In genomic region chr19:1274852-1275259, GRCh38 we compare ENCODE assay signal across 8 cellular contexts. TPM values are rescaled to one million over a fixed set of nuclear protein-coding genes. Genes with fewer than 3 reads are reported as not detected.
DNase-seq lines count a peak whose midpoint lies in the region; ATAC-seq and TF ChIP-seq lines count a peak whose summit lies in the region.

No MANE protein-coding gene starts in this region.

- H3K36me3 Mint-ChIP-seq in GM23338 (ENCODE audit: low read depth): peaks cover 58% of the 10 kb centered on the region

- no peak overlapping the region for H2AFZ ChIP-seq in GM23338
- H2AFZ ChIP-seq in SK-N-SH (ENCODE audit: low read depth): no peak overlapping the region

- peaks cover 34% of the 10 kb centered on the region for H4K20me1 ChIP-seq in GM23338 (replicated peaks; ENCODE audit: insufficient read depth)
- H4K20me1 ChIP-seq in SK-N-SH (ENCODE audit: insufficient read depth): peaks cover 50% of the 10 kb centered on the region

- peak overlapping the region; percentile 97 for H3K27ac Mint-ChIP-seq in GM23338

- WGBS in SK-N-SH (ENCODE audit: low lambda C conversion rate): no CpG with 5 or more reads among the region's 44 CpGs
- 12 to 19% (median 18%) methylated on average over 18 to 44 of the region's 44 CpGs for WGBS in psoas muscle, 3 donors

- H3K9ac ChIP-seq in SK-N-SH: peak overlapping the region; percentile 83

- H3K79me2 ChIP-seq in GM23338 (replicated peaks; ENCODE audit: insufficient read depth): peaks cover 47% of the 10 kb centered on the region
- peaks cover 66% of the 10 kb centered on the region for H3K79me2 ChIP-seq in SK-N-SH (ENCODE audit: insufficient read depth)

- POLR2A ChIA-PET in SK-N-SH (lab: Yijun Ruan, JAX): interaction anchor here (0.9 to 1.0 kb wide), 5 partner anchors 8 to 137 kb away, joined by 3 to 8 read pairs (median 3); no protein-coding TSS in a partner anchor
- POLR2A ChIA-PET in GM10248 (lab: Yijun Ruan, JAX): interaction anchor here (1.0 kb wide), 2 partner anchors 9 to 22 kb away, joined by 4 read pairs; no protein-coding TSS in a partner anchor

- H3K27me3 ChIP-seq in GM23338 (ENCODE audit: insufficient read depth): no peaks in the 10 kb centered on the region
- no peaks in the 10 kb centered on the region for H3K27me3 ChIP-seq in SK-N-SH (ENCODE audit: insufficient read depth)
- no peaks in the 10 kb centered on the region for H3K27me3 ChIP-seq in psoas muscle (ENCODE audit: insufficient read depth in 3 of 3, low read length in 2 of 3)

- H3K4me3 ChIP-seq in GM23338 (peak overlapping the region; percentile 88), SK-N-SH (ENCODE audit: low read depth in 2 of 2, low read length in 1 of 2) (peak overlapping the region; percentile 72 to 76; a peak in 3 of 4 replicates), fibroblast of pulmonary artery (replicated peaks; ENCODE audit: low read depth, low read length) (peak overlapping the region; percentile 51), psoas muscle (peak overlapping the region; percentile 87)

- DNase-seq in GM23338 (ENCODE audit: low spot score) (peak; percentile 65), SK-N-SH (peak; percentile 56), fibroblast of pulmonary artery (ENCODE audit: low read depth) (no peak), psoas muscle (no peak), NCI-H1436 treated with DMSO at 0.1 percent for 48 hours (lab: John Stamatoyannopoulos, UW) (no peak), GM10248 (ENCODE audit: extremely low spot score) (no peak)
- DNase-seq in stimulated activated CD4-positive, alpha-beta T cell treated with anti-CD3 and anti-CD28 coated beads, Interleukin-4, amount 100 ng/mL, for 4 hours: no peak

- H3K4me3 Mint-ChIP-seq in GM23338: peak overlapping the region; percentile 75

- no peak for TF ChIP-seq EP300 in SK-N-SH (IDR thresholded peaks at IDR 0.05; ENCODE audit: borderline replicate concordance in 1 of 2, low read depth in 1 of 2, low read length in 1 of 2)

- H3K9me3 ChIP-seq in SK-N-SH (no peaks in the 10 kb centered on the region), psoas muscle (no peaks in the 10 kb centered on the region)

- CTCF ChIA-PET in SK-N-SH (lab: Yijun Ruan, JAX): interaction anchor here (0.6 to 5.8 kb wide), 3 partner anchors 30 to 126 kb away, joined by 3 to 62 read pairs (median 4); no protein-coding TSS in a partner anchor
- CTCF ChIA-PET in GM10248 (lab: Yijun Ruan, JAX): interaction anchor here (1.0 to 1.9 kb wide), 3 partner anchors 8 to 170 kb away, joined by 4 to 14 read pairs (median 8); no protein-coding TSS in a partner anchor

- TF ChIP-seq RAD21 in SK-N-SH (IDR thresholded peaks at IDR 0.05; ENCODE audit: low read length): no peak

- peaks cover 48% of the 10 kb centered on the region for H3K4me1 Mint-ChIP-seq in GM23338

- TF ChIP-seq CTCF in GM23338 (conservative IDR thresholded peaks at IDR 0.05; ENCODE audit: low read depth in 2 of 2) (no peak), SK-N-SH (IDR thresholded peaks at IDR 0.05) (no peak), fibroblast of pulmonary artery (IDR thresholded peaks at IDR 0.05; ENCODE audit: low read length, missing control alignments) (no peak), psoas muscle (IDR thresholded peaks at IDR 0.05) (no peak), GM10248 (IDR thresholded peaks at IDR 0.05; ENCODE audit: control extremely low read depth, extremely low read depth, low read depth, missing control alignments) (no peak)

- H3K27ac ChIP-seq in GM23338 (ENCODE audit: low read depth) (peak overlapping the region; percentile 91), SK-N-SH (ENCODE audit: low read depth in 2 of 2, low read length in 1 of 2) (peak overlapping the region; percentile 92 to 99), psoas muscle (peak overlapping the region; percentile 99)

- ATAC-seq in GM23338 (peak; percentile 13), psoas muscle (peak in 3 of 4 donors; percentile 1 to 5 (median 2)), GM21737 (IDR thresholded peaks at IDR 0.05; ENCODE audit: unreplicated experiment) (no peak)

- intact Hi-C loops in psoas muscle (cut with DNase I): loop anchor here (5.0 to 10.0 kb wide), 4 partner anchors 82 to 140 kb away; partner anchors contain the start of gene NDUFS7 (in 1 of the 2)

- H3K36me3 ChIP-seq in GM23338 (ENCODE audit: insufficient read depth): peaks cover 31% of the 10 kb centered on the region
- peaks cover 56 to 57% of the 10 kb centered on the region in 2 experiments for H3K36me3 ChIP-seq in SK-N-SH (replicated peaks in 1 of 2; ENCODE audit: control insufficient read depth in 1 of 2, insufficient read depth in 2 of 2, low read length in 1 of 2)
- peaks cover 8 to 79% of the 10 kb centered on the region in 2 donors for H3K36me3 ChIP-seq in psoas muscle (ENCODE audit: insufficient read depth in 1 of 2, low read depth in 1 of 2)

- H3K9me2 ChIP-seq in GM23338 (ENCODE audit: insufficient read depth) (no peaks in the 10 kb centered on the region), SK-N-SH (no peaks in the 10 kb centered on the region)

- H3K9me3 Mint-ChIP-seq in GM23338: no peaks in the 10 kb centered on the region; the same call in 2 of the 3 replicates

- H3K27me3 Mint-ChIP-seq in GM23338 (ENCODE audit: insufficient read depth, low read depth, poor library complexity): peaks cover 43% of the 10 kb centered on the region

- H3K4me1 ChIP-seq in GM23338 (ENCODE audit: insufficient read depth) (peaks cover 31% of the 10 kb centered on the region), SK-N-SH (ENCODE audit: control insufficient read depth in 1 of 2, insufficient read depth in 2 of 2, low read depth in 1 of 2, low read length in 1 of 2) (peaks cover 30 to 47% of the 10 kb centered on the region in 2 experiments; a peak in 1 of 4 replicates), psoas muscle (peaks cover 58% of the 10 kb centered on the region)

- H3K4me2 ChIP-seq in GM23338 (peak overlapping the region; percentile 97), SK-N-SH (peak overlapping the region; percentile 100)

- H3F3A ChIP-seq in GM23338 (replicated peaks; ENCODE audit: low read depth): peaks cover 64% of the 10 kb centered on the region
- H3F3A ChIP-seq in SK-N-SH (replicated peaks; ENCODE audit: insufficient read depth): peaks cover 56% of the 10 kb centered on the region

TF ChIP-seq in GM23338, 12 proteins besides CTCF, POLR2A, EP300 and RAD21 (continues in another document):
- no peak for TF ChIP-seq EZH2phosphoT487 (IDR thresholded peaks at IDR 0.05; ENCODE audit: unreplicated experiment)
- TF ChIP-seq ZNF331 (CRISPR knock-in tag; IDR thresholded peaks at IDR 0.05; ENCODE audit: low read depth): no peak

TF ChIP-seq in SK-N-SH, 30 proteins besides CTCF, POLR2A, EP300 and RAD21:
- TF ChIP-seq PBX3 (IDR thresholded peaks at IDR 0.05): no peak
- TF ChIP-seq FOXJ3 (CRISPR knock-in tag; IDR thresholded peaks at IDR 0.05): no peak
- TF ChIP-seq FOSL2 (IDR thresholded peaks at IDR 0.05; ENCODE audit: borderline replicate concordance, low read depth): no peak
- TF ChIP-seq CHD2 (IDR thresholded peaks at IDR 0.05; ENCODE audit: low read length, partially characterized antibody): peak; percentile 94

RNA-seq across cellular contexts. Expression of gene FAM174C, which starts 0.5 kb away (rescaled TPM):
- total RNA-seq in GM23338 (2014; rRNA removed; shearing (Covaris generic)): 39.2 and 60.4 TPM in 2 replicates
- 62.3 and 68.0 TPM in 2 replicates for polyA plus RNA-seq in GM23338 (2016; fragmentation: Nextera tagmentation; extraction: Ambion mirVana)
- polyA plus RNA-seq in SK-N-SH (2012; rRNA removed): 53.5 and 78.0 TPM in 2 replicates
- polyA plus RNA-seq in SK-N-SH (2012; cell fraction: cytosol; rRNA removed): 35.5 and 51.2 TPM in 2 replicates
- 76.2 and 162 TPM in 2 replicates for polyA plus RNA-seq in SK-N-SH (2012; cell fraction: nucleus; rRNA removed)
- total RNA-seq in psoas muscle: 10 to 100 TPM in 3 of 4 donors, 1 to 10 TPM in 1; 9.0 to 18.1 (median 14.0) TPM
- polyA plus RNA-seq in psoas muscle: 10 to 100 TPM; 21.8 to 88.8 (median 47.6) TPM

RNA-seq across cellular contexts. Expression of gene CIRBP, which starts 5.7 kb away (rescaled TPM):
- 152 and 202 TPM in 2 replicates for total RNA-seq in GM23338 (2014; rRNA removed; shearing (Covaris generic))
- polyA plus RNA-seq in GM23338 (2016; fragmentation: Nextera tagmentation; extraction: Ambion mirVana): 153 and 160 TPM in 2 replicates
- polyA plus RNA-seq in SK-N-SH (2012; rRNA removed): 762 and 857 TPM in 2 replicates
- polyA plus RNA-seq in SK-N-SH (2012; cell fraction: cytosol; rRNA removed): 628 and 677 TPM in 2 replicates
- polyA plus RNA-seq in SK-N-SH (2012; cell fraction: nucleus; rRNA removed): 2,521 and 3,638 TPM in 2 replicates
- 100 to 1,000 TPM; 137 to 591 (median 245) TPM for total RNA-seq in psoas muscle
- polyA plus RNA-seq in psoas muscle: 100 to 1,000 TPM; 249 to 321 (median 317) TPM

RNA-seq across cellular contexts. Expression of gene EFNA2, which starts 10.8 kb away (rescaled TPM):
- 8.2 and 10.3 TPM in 2 replicates for total RNA-seq in GM23338 (2014; rRNA removed; shearing (Covaris generic))
- polyA plus RNA-seq in GM23338 (2016; fragmentation: Nextera tagmentation; extraction: Ambion mirVana) (2.7 and 4.8 TPM in 2 replicates), SK-N-SH (2012; rRNA removed) (0.67 and 1.1 TPM in 2 replicates), psoas muscle (not detected)
- 0.39 and 0.63 TPM in 2 replicates for polyA plus RNA-seq in SK-N-SH (2012; cell fraction: cytosol; rRNA removed)
- polyA plus RNA-seq in SK-N-SH (2012; cell fraction: nucleus; rRNA removed): 0.33 and 0.44 TPM in 2 replicates
- total RNA-seq in psoas muscle: not detected

RNA-seq across cellular contexts. Expression of gene MIDN, which starts 26.5 kb away (rescaled TPM):
- total RNA-seq in GM23338 (2014; rRNA removed; shearing (Covaris generic)): 84.5 and 113 TPM in 2 replicates
- polyA plus RNA-seq in GM23338 (2016; fragmentation: Nextera tagmentation; extraction: Ambion mirVana) (28.6 and 33.3 TPM in 2 replicates), SK-N-SH (2012; rRNA removed) (8.2 and 13.9 TPM in 2 replicates), psoas muscle (100 to 1,000 TPM in 1 of 3 donors, 10 to 100 TPM in 2; 29.2 to 147 (median 36.4) TPM)
- polyA plus RNA-seq in SK-N-SH (2012; cell fraction: cytosol; rRNA removed): 6.8 and 9.9 TPM in 2 replicates
- 53.9 and 79.1 TPM in 2 replicates for polyA plus RNA-seq in SK-N-SH (2012; cell fraction: nucleus; rRNA removed)
- 100 to 1,000 TPM in 3 of 4 donors, 10 to 100 TPM in 1; 84.7 to 331 (median 217) TPM for total RNA-seq in psoas muscle

RNA-seq across cellular contexts. Expression of gene ATP5F1D, which starts 33.3 kb away (rescaled TPM):
- 78.7 and 139 TPM in 2 replicates for total RNA-seq in GM23338 (2014; rRNA removed; shearing (Covaris generic))
- polyA plus RNA-seq in GM23338 (2016; fragmentation: Nextera tagmentation; extraction: Ambion mirVana): 396 and 420 TPM in 2 replicates
- polyA plus RNA-seq in SK-N-SH (2012; rRNA removed): 133 and 226 TPM in 2 replicates
- 114 and 155 TPM in 2 replicates for polyA plus RNA-seq in SK-N-SH (2012; cell fraction: cytosol; rRNA removed)
- 81.6 and 162 TPM in 2 replicates for polyA plus RNA-seq in SK-N-SH (2012; cell fraction: nucleus; rRNA removed)
- total RNA-seq in psoas muscle: 100 to 1,000 TPM; 362 to 759 (median 472) TPM
- polyA plus RNA-seq in psoas muscle: 100 to 1,000 TPM; 310 to 858 (median 690) TPM

Comparison
In these comparisons a context has a peak if more than half of its experiments do, and no peak if none do; other contexts are left out.
1. DNase-seq: peak in GM23338 (single experiment) and SK-N-SH (single experiment); none in fibroblast of pulmonary artery (single experiment), psoas muscle (0 of 2), NCI-H1436 treated with DMSO at 0.1 percent for 48 hours (single experiment), GM10248 (single experiment) and stimulated activated CD4-positive, alpha-beta T cell treated with anti-CD3 and anti-CD28 coated beads, Interleukin-4, amount 100 ng/mL, for 4 hours (0 of 2).
2. Peak in every context shown above with its lines, with median percentiles within 50 percentile points of each other: H3K27ac ChIP-seq and H3K4me3 ChIP-seq.